ENCODE assay signal across 8 cellular contexts in genomic region chr6:72580281-72580940, GRCh38. TPM values are rescaled to one million over a fixed set of nuclear protein-coding genes. Genes with fewer than 3 reads are reported as not detected.
DNase-seq lines count a peak whose midpoint lies in the region; ATAC-seq, FAIRE-seq and TF ChIP-seq lines count a peak whose summit lies in the region.

No MANE protein-coding gene starts in this region.

- H3K36me3 Mint-ChIP-seq in endodermal cell (ENCODE audit: low read depth) = no peaks in the 10 kb centered on the region

- 42 to 53% methylated on average over 4 to 6 of the region's 6 CpGs for WGBS in endodermal cell (ENCODE audit: insufficient coverage in 1 of 2, insufficient read length in 1 of 2), 2 experiments
- no CpG with 5 or more reads among the region's 6 CpGs for WGBS in neuronal stem cell (ENCODE audit: extremely low coverage in 2 of 2, insufficient read length in 2 of 2, insufficient replicate concordance in 1 of 2), 2 donors

- H3K36me3 ChIP-seq in endodermal cell (ENCODE audit: control insufficient read depth, insufficient read depth, low read length) = no peaks in the 10 kb centered on the region
- H3K36me3 ChIP-seq in effector memory CD4-positive, alpha-beta T cell (ENCODE audit: control insufficient read depth, insufficient read depth, low read length) = no peaks in the 10 kb centered on the region
- H3K36me3 ChIP-seq in neuronal stem cell (replicated peaks in 1 of 2; ENCODE audit: control insufficient read depth in 2 of 2, insufficient read depth in 2 of 2, low read length in 2 of 2) = no peaks in the 10 kb centered on the region

- no peak overlapping the region for H4K91ac ChIP-seq in neuronal stem cell (ENCODE audit: low read depth, low read length, poor library complexity)

- no peaks in the 10 kb centered on the region for H3K9me3 Mint-ChIP-seq in endodermal cell

- no peak overlapping the region for H2BK5ac ChIP-seq in neuronal stem cell (ENCODE audit: low read length)

- peak; percentile 74 for ATAC-seq in GM19438 (IDR thresholded peaks at IDR 0.05; ENCODE audit: low read depth, unreplicated experiment)

- DNase-seq in D721Med (ENCODE audit: insufficient read length, low spot score) (no peak), HT1080 (ENCODE audit: low read depth) (peak; percentile 73), OCI-M1 (lab: John Stamatoyannopoulos, UW) (peak; percentile 97), endodermal cell (peak; percentile 67), putamen (ENCODE audit: low spot score) (peak; percentile 15), neuronal stem cell (ENCODE audit: low spot score) (no peak)
- DNase-seq in effector memory CD4-positive, alpha-beta T cell = no peak

- H2AFZ ChIP-seq in neuronal stem cell (ENCODE audit: low read length) = no peak overlapping the region

- no peak overlapping the region for H4K8ac ChIP-seq in neuronal stem cell (ENCODE audit: low read depth, low read length)

- H3K27ac Mint-ChIP-seq in endodermal cell = no peak overlapping the region

- H3K79me1 ChIP-seq in neuronal stem cell (ENCODE audit: low read depth, low read length) = no peaks in the 10 kb centered on the region

- H2BK15ac ChIP-seq in neuronal stem cell (ENCODE audit: low read length) = no peak overlapping the region

- no peaks in the 10 kb centered on the region for H3K9me3 ChIP-seq in endodermal cell (ENCODE audit: control insufficient read depth, low read length)
- H3K9me3 ChIP-seq in effector memory CD4-positive, alpha-beta T cell (ENCODE audit: control insufficient read depth, low read length) = no peaks in the 10 kb centered on the region
- H3K9me3 ChIP-seq in neuronal stem cell (replicated peaks in 1 of 2; ENCODE audit: control insufficient read depth in 2 of 2, insufficient read depth in 1 of 2, low read depth in 1 of 2, low read length in 2 of 2) = no peaks in the 10 kb centered on the region

- H3K14ac ChIP-seq in neuronal stem cell (ENCODE audit: low read length) = no peak overlapping the region

- no peaks in the 10 kb centered on the region for H3K4me1 ChIP-seq in endodermal cell (ENCODE audit: control insufficient read depth, insufficient read depth, low read length)
- no peaks in the 10 kb centered on the region for H3K4me1 ChIP-seq in effector memory CD4-positive, alpha-beta T cell (ENCODE audit: control insufficient read depth, insufficient read depth, low read length, poor library complexity, severe bottlenecking)
- no peaks in the 10 kb centered on the region for H3K4me1 ChIP-seq in neuronal stem cell (ENCODE audit: control insufficient read depth in 2 of 2, insufficient read depth in 1 of 2, low read depth in 1 of 2, low read length in 2 of 2)

- H3K27me3 ChIP-seq in endodermal cell (ENCODE audit: control insufficient read depth, insufficient read depth, low read length, poor library complexity, severe bottlenecking) = no peaks in the 10 kb centered on the region
- H3K27me3 ChIP-seq in effector memory CD4-positive, alpha-beta T cell (replicated peaks; ENCODE audit: control insufficient read depth, insufficient read depth, low read length, poor library complexity, severe bottlenecking) = no peaks in the 10 kb centered on the region
- H3K27me3 ChIP-seq in neuronal stem cell (ENCODE audit: control insufficient read depth in 3 of 3, insufficient read depth in 3 of 3, low read depth in 1 of 3, low read length in 3 of 3) = no peaks in the 10 kb centered on the region

- H3K27ac ChIP-seq in endodermal cell (ENCODE audit: low read depth, low read length) (no peak overlapping the region), neuronal stem cell (replicated peaks; ENCODE audit: low read length) (no peak overlapping the region)
- H3K27ac ChIP-seq in effector memory CD4-positive, alpha-beta T cell (ENCODE audit: insufficient read depth, low read length, poor library complexity, severe bottlenecking) = no peak overlapping the region

- H2BK120ac ChIP-seq in neuronal stem cell (ENCODE audit: low read depth, low read length) = no peak overlapping the region

- H3K4me1 Mint-ChIP-seq in endodermal cell = peaks cover 2% of the 10 kb centered on the region

- peak; percentile 97 for TF ChIP-seq CTCF in D721Med (IDR thresholded peaks at IDR 0.05; ENCODE audit: insufficient read depth, missing control alignments)
- TF ChIP-seq CTCF in endodermal cell (conservative IDR thresholded peaks at IDR 0.05) = peak; percentile 84

- H2BK12ac ChIP-seq in neuronal stem cell (ENCODE audit: low read length) = no peak overlapping the region

- no peaks in the 10 kb centered on the region for H3K27me3 Mint-ChIP-seq in endodermal cell (ENCODE audit: insufficient read depth)

- H3K4me3 ChIP-seq in endodermal cell (ENCODE audit: low read length) (no peak overlapping the region), neuronal stem cell (ENCODE audit: low read length in 2 of 2) (no peak overlapping the region)
- H3K4me3 ChIP-seq in effector memory CD4-positive, alpha-beta T cell (ENCODE audit: insufficient read depth, low read depth, low read length, poor library complexity, severe bottlenecking) = no peak overlapping the region

- no peak overlapping the region for H3K9ac ChIP-seq in endodermal cell (ENCODE audit: extremely low read depth, low read length, poor library complexity, severe bottlenecking)
- H3K9ac ChIP-seq in neuronal stem cell (ENCODE audit: low read depth, low read length, poor library complexity) = no peak overlapping the region

- no peak overlapping the region for H2AK5ac ChIP-seq in neuronal stem cell (ENCODE audit: low read depth, low read length)

- H3K4ac ChIP-seq in neuronal stem cell (ENCODE audit: low read length) = no peak overlapping the region

- FAIRE-seq in D721Med (lab: Jason Lieb, UNC) = peak; percentile 90

- H3K4me3 Mint-ChIP-seq in endodermal cell = no peak overlapping the region

- no peak overlapping the region for H3K4me2 ChIP-seq in neuronal stem cell (ENCODE audit: insufficient read depth, low read length, poor library complexity, severe bottlenecking)

- H3K18ac ChIP-seq in neuronal stem cell (ENCODE audit: low read length) = no peak overlapping the region

- H3K23ac ChIP-seq in neuronal stem cell (ENCODE audit: low read depth, low read length, poor library complexity) = no peak overlapping the region

RNA-seq across cellular contexts. Expression of gene KCNQ5, which starts 41.5 kb away (rescaled TPM):
- total RNA-seq in HT1080 (2014; rRNA removed; shearing (Covaris generic)) = 6.9 and 11.3 TPM in 2 replicates
- polyA plus RNA-seq in HT1080 (2015; cell fraction: cytosol; rRNA removed) = 4.4 and 5.3 TPM in 2 replicates
- polyA plus RNA-seq in HT1080 (2015; cell fraction: nucleus; rRNA removed) = 4.7 and 5.1 TPM in 2 replicates
- 1 to 10 TPM; 2.4 to 8.3 TPM for total RNA-seq in endodermal cell
- polyA plus RNA-seq in endodermal cell (2013, experiment 1 of 2) = 0.50 TPM
- polyA plus RNA-seq in endodermal cell (2013, experiment 2 of 2) = 0.75 TPM
- polyA plus RNA-seq in neuronal stem cell (2013, experiment 1 of 2) = 0.08 TPM
- polyA plus RNA-seq in neuronal stem cell (2013, experiment 2 of 2) = 0.06 TPM

Comparison
In these comparisons a context has a peak if more than half of its experiments do, and no peak if none do; other contexts are left out.
1. DNase-seq: peak in HT1080 (single experiment), OCI-M1 (single experiment), endodermal cell (single experiment) and putamen (single experiment); none in D721Med (single experiment), effector memory CD4-positive, alpha-beta T cell (0 of 3) and neuronal stem cell (single experiment).